Comparison of ENCODE assay signal across 8 cellular contexts in the genomic region with DNA sequence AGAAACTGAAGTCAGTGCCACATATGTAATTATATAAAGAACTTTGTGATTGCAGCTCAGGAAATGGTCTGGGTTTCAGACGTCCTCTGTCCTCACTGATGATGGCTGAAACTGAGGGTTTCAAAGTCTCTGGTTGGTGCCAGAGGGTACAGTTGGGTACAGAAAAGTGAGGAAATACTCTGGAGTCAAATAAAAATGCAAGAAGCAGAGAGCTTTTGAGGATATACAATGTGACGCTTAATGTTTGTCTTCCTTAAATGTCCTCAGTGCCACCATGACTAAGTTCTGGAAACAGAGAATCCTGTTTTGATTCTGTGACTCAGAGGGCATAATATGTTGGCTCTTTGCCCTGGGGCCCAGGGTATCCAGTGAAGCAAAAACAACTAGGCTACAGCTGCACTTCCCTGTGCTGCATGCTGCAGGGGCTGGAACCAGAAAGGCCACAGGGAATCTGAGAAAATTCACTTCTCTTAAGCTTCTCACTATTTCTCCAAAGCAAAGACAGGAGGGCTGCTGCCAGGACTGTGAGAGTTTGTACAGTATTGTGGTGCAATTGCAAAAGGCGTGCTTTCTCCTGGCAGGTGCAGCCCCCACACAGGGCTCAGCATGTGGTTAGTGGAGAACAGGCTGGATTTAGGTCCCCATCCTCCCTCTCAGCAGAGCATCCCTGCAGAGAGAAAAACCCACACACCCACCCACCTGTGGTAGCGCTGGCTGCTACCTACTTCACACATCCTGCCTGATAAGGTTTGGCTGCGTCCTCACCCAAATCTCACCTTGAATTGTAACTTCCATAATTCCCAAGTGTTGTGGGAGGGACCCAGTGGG.
DNase-seq lines count a peak whose midpoint lies in the region; ATAC-seq and TF ChIP-seq lines count a peak whose summit lies in the region.

No MANE protein-coding gene starts in this region.

- H3K27ac Mint-ChIP-seq in nephron progenitor cell: no peak overlapping the region

- H3K4me3 ChIP-seq in SJSA1: no peak overlapping the region

- H3K27me3 ChIP-seq in SJSA1 (replicated peaks): no peaks in the 10 kb centered on the region

- peaks cover 10% of the 10 kb centered on the region for H3K4me1 Mint-ChIP-seq in nephron progenitor cell

- ATAC-seq in HG02981 (IDR thresholded peaks at IDR 0.05; ENCODE audit: unreplicated experiment): no peak

- peaks cover 51% of the 10 kb centered on the region for H3K4me1 ChIP-seq in SJSA1 (replicated peaks)

- DNase-seq in activated T-cell treated with anti-CD3 and anti-CD28 coated beads, Interleukin-2, amount 50 U/mL, for 48 hours: peak; percentile 23 to 37
- DNase-seq in activated T-cell treated with anti-CD3 and anti-CD28 coated beads for 4 hours: no peak
- DNase-seq in SJSA1 (ENCODE audit: low read depth in 1 of 2, low spot score in 2 of 2): peak; percentile 89
- peak; percentile 97 for DNase-seq in glomerular visceral epithelial cell (ENCODE audit: extremely low spot score)
- DNase-seq in stimulated activated CD4-positive, alpha-beta T cell treated with anti-CD3 and anti-CD28 coated beads, Interleukin-1b, Interleukin-23, amount 100 ng/mL, for 48 hours: peak; percentile 33
- DNase-seq in nephron progenitor cell: no peak
- no peak for DNase-seq in KG1 (lab: John Stamatoyannopoulos, UW)

- no peaks in the 10 kb centered on the region for H3K9me3 Mint-ChIP-seq in nephron progenitor cell

- H3K36me3 ChIP-seq in SJSA1: no peaks in the 10 kb centered on the region

- H3K9me3 ChIP-seq in SJSA1 (replicated peaks): no peaks in the 10 kb centered on the region

- no peak for TF ChIP-seq CTCF in nephron progenitor cell (IDR thresholded peaks at IDR 0.05)

- no peaks in the 10 kb centered on the region for H3K36me3 Mint-ChIP-seq in nephron progenitor cell (ENCODE audit: low read depth)

- H3K27me3 Mint-ChIP-seq in nephron progenitor cell (ENCODE audit: low read depth, poor library complexity): peaks cover 3% of the 10 kb centered on the region

- H3K27ac ChIP-seq in SJSA1: peak overlapping the region; percentile 88

- H3K4me3 Mint-ChIP-seq in nephron progenitor cell: no peak overlapping the region

Comparison
In these comparisons a context has a peak if more than half of its experiments do, and no peak if none do; other contexts are left out.
1. DNase-seq: peak in activated T-cell treated with anti-CD3 and anti-CD28 coated beads, Interleukin-2, amount 50 U/mL, for 48 hours (2 of 2), SJSA1 (2 of 2), glomerular visceral epithelial cell (single experiment) and stimulated activated CD4-positive, alpha-beta T cell treated with anti-CD3 and anti-CD28 coated beads, Interleukin-1b, Interleukin-23, amount 100 ng/mL, for 48 hours (single experiment); none in activated T-cell treated with anti-CD3 and anti-CD28 coated beads for 4 hours (single experiment), nephron progenitor cell (single experiment) and KG1 (single experiment).